Comparison of ENCODE assay signal across 17 cellular contexts in the genomic region with DNA sequence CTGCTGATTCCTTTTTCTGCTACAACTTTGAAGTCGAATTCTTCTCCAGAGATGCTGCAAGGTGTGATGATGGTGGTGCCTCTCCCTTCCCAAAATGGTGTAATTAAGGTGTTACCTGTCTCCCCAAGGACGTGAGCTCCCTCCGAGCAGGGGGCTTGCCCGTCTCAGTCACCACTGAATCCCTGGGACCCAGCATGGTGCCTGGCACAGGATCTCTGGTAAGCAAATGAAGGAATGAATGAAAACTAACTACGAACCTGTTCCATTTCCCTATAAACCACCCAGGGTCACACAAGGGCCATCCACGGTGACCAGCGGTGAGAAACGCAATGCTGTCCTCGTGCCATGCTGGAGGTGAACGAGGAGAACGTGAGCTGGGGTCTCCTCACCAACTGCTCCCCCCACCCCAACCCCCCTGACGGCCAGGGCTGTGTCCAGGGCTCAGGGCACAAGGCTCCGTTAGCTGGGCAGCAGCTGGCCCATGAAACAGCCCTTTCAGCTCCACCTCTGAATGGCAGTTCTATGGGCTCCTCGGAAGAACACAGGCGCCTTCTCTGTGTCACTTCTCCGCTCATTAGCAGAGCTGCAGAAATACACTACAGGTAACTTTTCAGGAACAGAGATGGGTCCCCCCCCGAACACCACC. TPM values are rescaled to one million over a fixed set of nuclear protein-coding genes. Genes with fewer than 3 reads are reported as not detected.
DNase-seq lines count a peak whose midpoint lies in the region; ATAC-seq, FAIRE-seq and TF ChIP-seq lines count a peak whose summit lies in the region.
"Had no signal": no experiment of that assay in that cellular context is flagged by ENCODE, and none has a peak within 500 bp of the region (broad histone marks: within the 10 kb centered on the region; RNA-seq: fewer than 3 reads in every experiment).

No MANE protein-coding gene starts in this region.

- TF ChIP-seq CTCF in K562 (IDR thresholded peaks at IDR 0.05 in 2 of 3, conservative IDR thresholded peaks at IDR 0.05 in 1 of 3; ENCODE audit: insufficient read depth in 2 of 3, low read depth in 1 of 3, low read length in 3 of 3) = no peak

- ATAC-seq in K562 (no peak), left lobe of liver (no peak)
- ATAC-seq: CD8-positive, alpha-beta T cell; HCT116 had no signal

- H3K79me2 ChIP-seq in K562 (ENCODE audit: control insufficient read depth, insufficient read depth, low read length) = peaks cover 26% of the 10 kb centered on the region

- no peaks in the 10 kb centered on the region for H3K9me3 Mint-ChIP-seq in activated naive CD4-positive, alpha-beta T cell treated with anti-CD3 and anti-CD28 coated beads for 36 hours
- H3K9me3 Mint-ChIP-seq: CD8-positive, alpha-beta T cell had no signal

- DNase-seq in K562 (ENCODE audit: extremely low read depth in 1 of 4, low spot score in 3 of 4) (no peak), substantia nigra (lab: John Stamatoyannopoulos, UW) (peak in 28 of 49 donors; percentile 12 to 77 (median 50)), left lobe of liver (ENCODE audit: low spot score) (no peak), middle frontal gyrus (ENCODE audit: extremely low spot score, low spot score) (no peak)
- no peak for DNase-seq in activated naive CD4-positive, alpha-beta T cell treated with anti-CD3 and anti-CD28 coated beads for 36 hours
- DNase-seq: CD8-positive, alpha-beta T cell; DMS 273 treated with DMSO at 0.1 percent for 48 hours; GM23248; NCI-H1436 treated with DMSO at 0.1 percent for 48 hours; NCI-H2081 treated with DMSO at 0.1 percent for 48 hours; NCI-H2227 treated with DMSO at 0.1 percent for 48 hours; NCI-H69 had no signal

- H2AFZ ChIP-seq in K562 (ENCODE audit: low read depth, low read length) = no peak overlapping the region
- H2AFZ ChIP-seq: GM23248 had no signal

- intact Hi-C loops in K562 (cut with micrococcal nuclease) = no loop called here
- intact Hi-C loops in activated naive CD4-positive, alpha-beta T cell treated with anti-CD3 and anti-CD28 coated beads for 36 hours (cut with micrococcal nuclease) = no loop called here

- no TSS peak for BruUV-seq in K562 (replicated peaks; lab: Mats Ljungman, UMichigan)

- no peaks in the 10 kb centered on the region for H3K27me3 Mint-ChIP-seq in activated naive CD4-positive, alpha-beta T cell treated with anti-CD3 and anti-CD28 coated beads for 36 hours (ENCODE audit: low read depth)

- H3K27me3 ChIP-seq in BLaER1 treated with 17β-estradiol and CSF1 and Interleukin-3, amounts not matched to agents 10 nM and 100 nM = peaks cover 0 to 3% (median 0%) of the 10 kb centered on the region in 11 experiments; a peak in 1 of 22 replicates
- H3K27me3 ChIP-seq in K562 (ENCODE audit: control insufficient read depth in 2 of 2, insufficient read depth in 2 of 2, low read length in 2 of 2) (no peaks in the 10 kb centered on the region), layer of hippocampus (ENCODE audit: control insufficient read depth, insufficient read depth, low read length) (no peaks in the 10 kb centered on the region)

- H3K4me1 Mint-ChIP-seq in activated naive CD4-positive, alpha-beta T cell treated with anti-CD3 and anti-CD28 coated beads for 36 hours (ENCODE audit: low read depth) = peaks cover 19% of the 10 kb centered on the region

- peaks cover 72 to 96% (median 88%) of the 10 kb centered on the region in 10 experiments for H3K4me1 ChIP-seq in BLaER1 treated with 17β-estradiol and CSF1 and Interleukin-3, amounts not matched to agents 10 nM and 100 nM
- H3K4me1 ChIP-seq in K562 (replicated peaks in 1 of 2; ENCODE audit: control insufficient read depth in 2 of 2, insufficient read depth in 2 of 2, low read length in 2 of 2) = peaks cover 55 to 78% of the 10 kb centered on the region in 2 experiments

- H3K4me3 ChIP-seq in BLaER1 treated with 17β-estradiol and CSF1 and Interleukin-3, amounts not matched to agents 10 nM and 100 nM = no peak overlapping the region
- H3K4me3 ChIP-seq in K562 = no peak overlapping the region
- H3K4me3 ChIP-seq: GM23248 had no signal

- H3K9me3 ChIP-seq in BLaER1 treated with 17β-estradiol and CSF1 and Interleukin-3, amounts not matched to agents 10 nM and 100 nM (replicated peaks in 1 of 11) = no peaks in the 10 kb centered on the region
- no peaks in the 10 kb centered on the region for H3K9me3 ChIP-seq in K562 (replicated peaks; ENCODE audit: control insufficient read depth, insufficient read depth, low read depth, low read length)

- H3K4me2 ChIP-seq in BLaER1 treated with 17β-estradiol and CSF1 and Interleukin-3, amounts not matched to agents 10 nM and 100 nM = peak overlapping the region in 9 of 11 experiments; percentile 24 to 99 (median 88); a peak in 18 of 22 replicates
- H3K4me2 ChIP-seq in K562 (ENCODE audit: insufficient read depth, low read length) = no peak overlapping the region

- FAIRE-seq in K562 (lab: Jason Lieb, UNC) = no peak

- in situ Hi-C loops in K562 (cut with MboI) = no loop called here

- no peak overlapping the region for H3K27ac ChIP-seq in BLaER1 treated with 17β-estradiol and CSF1 and Interleukin-3, amounts not matched to agents 10 nM and 100 nM
- H3K27ac ChIP-seq in K562 (ENCODE audit: extremely low read depth, low read depth, low read length) = no peak overlapping the region; the same call in 2 of the 3 replicates
- H3K27ac ChIP-seq in layer of hippocampus (ENCODE audit: low read depth, low read length) = peak overlapping the region; percentile 74
- peak overlapping the region; percentile 68 for H3K27ac ChIP-seq in substantia nigra (ENCODE audit: low read depth, low read length, poor library complexity, severe bottlenecking)
- H3K27ac ChIP-seq: GM23248, HL-60 had no signal

- POLR2A ChIA-PET in K562 (lab: Yijun Ruan, JAX) = interaction anchor here (0.6 to 8.0 kb wide), 6 partner anchors 13 to 259 kb away, joined by 3 to 74 read pairs (median 4); no protein-coding TSS in a partner anchor

- no peaks in the 10 kb centered on the region for H3K9me1 ChIP-seq in K562 (ENCODE audit: control insufficient read depth, insufficient read depth, low read length)

- H3K36me3 ChIP-seq in BLaER1 treated with 17β-estradiol and CSF1 and Interleukin-3, amounts not matched to agents 10 nM and 100 nM = peaks cover 0 to 15% (median 0%) of the 10 kb centered on the region in 11 experiments; a peak in 2 of 22 replicates
- peaks cover 71% of the 10 kb centered on the region for H3K36me3 ChIP-seq in K562 (ENCODE audit: control insufficient read depth, insufficient read depth, low read length)

- no peak for TF ChIP-seq EP300 in K562 (IDR thresholded peaks at IDR 0.05; ENCODE audit: low read length)

- no peak overlapping the region for H3K27ac Mint-ChIP-seq in activated naive CD4-positive, alpha-beta T cell treated with anti-CD3 and anti-CD28 coated beads for 36 hours
- H3K27ac Mint-ChIP-seq: CD8-positive, alpha-beta T cell had no signal

- 88% methylated on average over 17 of the region's 17 CpGs for WGBS in K562 (ENCODE audit: insufficient coverage, low coverage, missing lambda C conversion rate)

- H3K36me3 Mint-ChIP-seq in activated naive CD4-positive, alpha-beta T cell treated with anti-CD3 and anti-CD28 coated beads for 36 hours (ENCODE audit: low read depth) = peaks cover 3% of the 10 kb centered on the region

- H3K9ac ChIP-seq in BLaER1 treated with 17β-estradiol and CSF1 and Interleukin-3, amounts not matched to agents 10 nM and 100 nM = peak overlapping the region in 2 of 11 experiments; percentile 14 to 29; a peak in 1 of 22 replicates
- H3K9ac ChIP-seq in K562 (ENCODE audit: insufficient read depth in 1 of 2, low read depth in 2 of 2, low read length in 2 of 2) = peak overlapping the region in 1 of 2 experiments; percentile 63; a peak in 2 of 4 replicates
- H3K9ac ChIP-seq: GM23248 had no signal

- no peak for TF ChIP-seq POLR2A in K562 (conservative IDR thresholded peaks at IDR 0.05)

- peaks cover 0 to 61% (median 18%) of the 10 kb centered on the region in 11 experiments; a peak in 14 of 22 replicates for H4K20me1 ChIP-seq in BLaER1 treated with 17β-estradiol and CSF1 and Interleukin-3, amounts not matched to agents 10 nM and 100 nM
- H4K20me1 ChIP-seq in K562 (replicated peaks; ENCODE audit: control insufficient read depth, insufficient read depth, low read length) = no peaks in the 10 kb centered on the region

- TF ChIP-seq RAD21 in K562 (CRISPR knock-in tag; conservative IDR thresholded peaks at IDR 0.05 in 1 of 2, IDR thresholded peaks at IDR 0.05 in 1 of 2) = no peak

- H3K4me3 Mint-ChIP-seq in activated naive CD4-positive, alpha-beta T cell treated with anti-CD3 and anti-CD28 coated beads for 36 hours = no peak overlapping the region
- H3K4me3 Mint-ChIP-seq: CD8-positive, alpha-beta T cell had no signal

- CTCF ChIA-PET in K562 (lab: Yijun Ruan, JAX; ENCODE audit: low intra/inter-chr PET ratio) = interaction anchor here (9.0 kb wide), 1 partner anchor 54 kb away, joined by 187 read pairs; no protein-coding TSS in a partner anchor
- CTCF ChIA-PET in activated naive CD4-positive, alpha-beta T cell treated with anti-CD3 and anti-CD28 coated beads for 36 hours (lab: Charles Lee) = interaction anchor here (1.4 to 11.0 kb wide), 2 partner anchors 12 to 55 kb away, joined by 3 to 355 read pairs; no protein-coding TSS in a partner anchor

RNA-seq across cellular contexts. Expression of gene MATN1, which starts 2.2 kb away (rescaled TPM):
- 2.0 and 5.9 TPM in 2 replicates for total RNA-seq in K562 (2011; cell fraction: chromatin; rRNA removed; ENCODE audit: low replicate concordance)
- total RNA-seq in K562 (2011; cell fraction: nucleolus; rRNA removed) = 4.5 and 5.4 TPM in 2 replicates
- total RNA-seq in K562 (2011; cell fraction: nucleoplasm; rRNA removed) = 2.7 and 4.0 TPM in 2 replicates
- total RNA-seq in K562 (2014; rRNA removed) (1.8 and 1.9 TPM in 2 replicates), K562 (2014; rRNA removed; fragmentation: Illumina TruSeq; extraction: Trizol) (0.45 and 0.51 TPM in 2 replicates), K562 (2015; rRNA removed; fragmentation: Illumina TruSeq; extraction: Trizol) (0.79 and 1.2 TPM in 2 replicates), K562 (2021) (1.8 and 2.3 TPM in 2 replicates), left lobe of liver (not detected)
- polyA plus RNA-seq in K562 (2011; rRNA removed) (0.89 and 1.5 TPM in 2 replicates), K562 (2014; fragmentation: Illumina TruSeq; extraction: Trizol) (1.1 and 1.6 TPM in 2 replicates), K562 (2014; fragmentation: Nextera tagmentation; extraction: Ambion mirVana) (under 1 TPM; 0.10 to 0.18 TPM), K562 (2014; rRNA removed) (1.6 and 3.6 TPM in 2 replicates)
- polyA plus RNA-seq in K562 (2011; cell fraction: cytosol; rRNA removed) = 0.78 and 2.4 TPM in 2 replicates
- polyA plus RNA-seq in K562 (2011; cell fraction: nucleus; rRNA removed) = 3.5 and 9.8 TPM in 2 replicates
- polyA plus RNA-seq in K562 (2012) = 1.9 and 2.4 TPM in 2 replicates
- polyA minus RNA-seq in K562 (2011; rRNA and poly(A)+ RNA removed) = 0.48 and 0.88 TPM in 2 replicates
- 1.4 and 1.6 TPM in 2 replicates for polyA minus RNA-seq in K562 (2011; cell fraction: cytosol; rRNA and poly(A)+ RNA removed)
- 1.4 and 3.4 TPM in 2 replicates for polyA minus RNA-seq in K562 (2011; cell fraction: nucleus; rRNA and poly(A)+ RNA removed)
- under 1 TPM; 0.36 to 0.37 TPM for total RNA-seq in activated naive CD4-positive, alpha-beta T cell treated with anti-CD3 and anti-CD28 coated beads for 36 hours
- total RNA-seq: A673 had no signal
- polyA plus RNA-seq: GM23248 had no signal

RNA-seq across cellular contexts. Expression of gene LAPTM5, which starts 32.0 kb away (rescaled TPM):
- 11.2 and 16.2 TPM in 2 replicates for total RNA-seq in K562 (2011; cell fraction: chromatin; rRNA removed; ENCODE audit: low replicate concordance)
- 19.8 and 22.9 TPM in 2 replicates for total RNA-seq in K562 (2011; cell fraction: nucleolus; rRNA removed)
- 20.3 and 27.1 TPM in 2 replicates for total RNA-seq in K562 (2011; cell fraction: nucleoplasm; rRNA removed)
- total RNA-seq in K562 (2014; rRNA removed) (10.7 and 12.3 TPM in 2 replicates), K562 (2014; rRNA removed; fragmentation: Illumina TruSeq; extraction: Trizol) (11.7 and 13.2 TPM in 2 replicates), K562 (2015; rRNA removed; fragmentation: Illumina TruSeq; extraction: Trizol) (44.3 and 44.7 TPM in 2 replicates), K562 (2021) (30.3 and 33.8 TPM in 2 replicates), left lobe of liver (22.3 TPM)
- polyA plus RNA-seq in K562 (2011; rRNA removed) (42.5 and 418 TPM in 2 replicates), K562 (2014; fragmentation: Illumina TruSeq; extraction: Trizol) (44.5 and 47.3 TPM in 2 replicates), K562 (2014; fragmentation: Nextera tagmentation; extraction: Ambion mirVana) (1 to 10 TPM; 2.4 to 4.8 TPM), K562 (2014; rRNA removed) (20.3 and 22.2 TPM in 2 replicates)
- 103 and 599 TPM in 2 replicates for polyA plus RNA-seq in K562 (2011; cell fraction: cytosol; rRNA removed)
- 41.2 and 275 TPM in 2 replicates for polyA plus RNA-seq in K562 (2011; cell fraction: nucleus; rRNA removed)
- 63.5 and 133 TPM in 2 replicates for polyA plus RNA-seq in K562 (2012)
- 72.1 and 524 TPM in 2 replicates for polyA minus RNA-seq in K562 (2011; rRNA and poly(A)+ RNA removed)
- 41.0 and 310 TPM in 2 replicates for polyA minus RNA-seq in K562 (2011; cell fraction: cytosol; rRNA and poly(A)+ RNA removed)
- polyA minus RNA-seq in K562 (2011; cell fraction: nucleus; rRNA and poly(A)+ RNA removed) = 7.7 and 80.9 TPM in 2 replicates
- 100 to 1,000 TPM; 205 to 208 TPM for total RNA-seq in activated naive CD4-positive, alpha-beta T cell treated with anti-CD3 and anti-CD28 coated beads for 36 hours
- total RNA-seq: A673, GM23248 had no signal

Comparison
In these comparisons a context has a peak if more than half of its experiments do, and no peak if none do; other contexts are left out.
1. H3K27ac ChIP-seq: peak in layer of hippocampus (single experiment) and substantia nigra (single experiment); none in BLaER1 treated with 17β-estradiol and CSF1 and Interleukin-3, amounts not matched to agents 10 nM and 100 nM (0 of 11) and K562 (single experiment).
2. DNase-seq: peak in substantia nigra (28 of 49); none in K562 (0 of 4), left lobe of liver (single experiment), activated naive CD4-positive, alpha-beta T cell treated with anti-CD3 and anti-CD28 coated beads for 36 hours (single experiment) and middle frontal gyrus (single experiment).